Comparison of ENCODE assay signal across 15 cellular contexts in genomic region chr6:107118976-107119375, GRCh38. TPM values are rescaled to one million over a fixed set of nuclear protein-coding genes. Genes with fewer than 3 reads are reported as not detected.
DNase-seq lines count a peak whose midpoint lies in the region; ATAC-seq, FAIRE-seq and TF ChIP-seq lines count a peak whose summit lies in the region.
"Had no signal": no experiment of that assay in that cellular context is flagged by ENCODE, and none has a peak within 500 bp of the region (broad histone marks: within the 10 kb centered on the region; RNA-seq: fewer than 3 reads in every experiment).

No MANE protein-coding gene starts in this region.

- no peak overlapping the region for H3K27ac ChIP-seq in H9 (ENCODE audit: insufficient read length, low read depth, low read length)
- peak overlapping the region; percentile 14; the same call in 1 of the 2 replicates for H3K27ac ChIP-seq in H1 (ENCODE audit: low read depth, low read length)
- H3K27ac ChIP-seq in substantia nigra (ENCODE audit: low read depth, low read length, poor library complexity, severe bottlenecking), result no peak overlapping the region
- H3K27ac ChIP-seq: ascending aorta had no signal

- H2AK5ac ChIP-seq in H9 (ENCODE audit: insufficient read length, low read length), result no peak overlapping the region
- H2AK5ac ChIP-seq in H1 (ENCODE audit: low read depth, low read length), result peak overlapping the region; percentile 7; the same call in 1 of the 2 replicates

- H3K23ac ChIP-seq in H9 (ENCODE audit: insufficient read length, low read depth, low read length) (no peak overlapping the region), H1 (ENCODE audit: insufficient read length) (no peak overlapping the region)

- H3K27me3 Mint-ChIP-seq in H9 (ENCODE audit: low read depth), result no peaks in the 10 kb centered on the region

- H3K14ac ChIP-seq in H9 (ENCODE audit: insufficient read depth, low read length), result no peak overlapping the region
- no peak overlapping the region for H3K14ac ChIP-seq in H1 (ENCODE audit: insufficient read length)

- H3K4me2 ChIP-seq in H9 (ENCODE audit: insufficient read depth, insufficient read length, low read length) (no peak overlapping the region), H1 (ENCODE audit: insufficient read depth in 1 of 2, low read depth in 2 of 2, low read length in 2 of 2) (no peak overlapping the region)

- H3K9ac ChIP-seq in H9 (ENCODE audit: extremely low read depth, insufficient read length, low read length) (no peak overlapping the region), H1 (replicated peaks in 1 of 4; ENCODE audit: extremely low read depth in 1 of 4, low read depth in 3 of 4, low read length in 3 of 4) (no peak overlapping the region; a peak in 1 of 7 replicates)

- H3K4ac ChIP-seq in H9 (ENCODE audit: low read depth, low read length) (no peak overlapping the region), H1 (replicated peaks; ENCODE audit: insufficient read length, low read depth, low read length) (no peak overlapping the region)

- POLR2A ChIA-PET in H1 (lab: Charles Lee; ENCODE audit: partially characterized antibody), result interaction anchor here (0.7 to 5.2 kb wide), 4 partner anchors 12 to 59 kb away, joined by 3 to 53 read pairs (median 3); no protein-coding TSS in a partner anchor

- H2BK5ac ChIP-seq in H9 (ENCODE audit: insufficient read length, low read length) (no peak overlapping the region), H1 (ENCODE audit: low read depth, low read length) (peak overlapping the region; percentile 88; the same call in 1 of the 2 replicates)

- no peaks in the 10 kb centered on the region; a peak in 1 of 7 replicates for H3K36me3 Mint-ChIP-seq in H9 (ENCODE audit: insufficient read depth in 1 of 3, low read depth in 3 of 3)

- no peak for TF ChIP-seq POLR2A in H1 (IDR thresholded peaks at IDR 0.05; ENCODE audit: control extremely low read depth in 1 of 2, low read depth in 2 of 2, low read length in 2 of 2)

- CTCF ChIA-PET in H1 (lab: Charles Lee; ENCODE audit: partially characterized antibody), result interaction anchor here (0.6 to 1.3 kb wide), 4 partner anchors 13 to 1289 kb away, joined by 3 to 7 read pairs (median 3); no protein-coding TSS in a partner anchor

- no peaks in the 10 kb centered on the region for H3K9me3 Mint-ChIP-seq in H9
- H3K9me3 Mint-ChIP-seq: CD8-positive, alpha-beta T cell had no signal

- H3K4me3 Mint-ChIP-seq in H9, result no peak overlapping the region
- H3K4me3 Mint-ChIP-seq: CD8-positive, alpha-beta T cell had no signal

- H3K9me3 ChIP-seq in H9 (ENCODE audit: control insufficient read depth, low read depth, low read length), result no peaks in the 10 kb centered on the region
- no peaks in the 10 kb centered on the region for H3K9me3 ChIP-seq in H1 (ENCODE audit: insufficient read depth in 2 of 2, low read depth in 1 of 2, low read length in 1 of 2)
- H3K9me3 ChIP-seq: ascending aorta had no signal

- no peak overlapping the region for H2BK12ac ChIP-seq in H9 (ENCODE audit: insufficient read length, low read depth, low read length)
- peak overlapping the region; percentile 90 for H2BK12ac ChIP-seq in H1 (ENCODE audit: low read depth, low read length)

- TF ChIP-seq EP300 in H1 (IDR thresholded peaks at IDR 0.05; ENCODE audit: borderline replicate concordance in 1 of 2, low read depth in 2 of 2, low read length in 2 of 2), result no peak

- no peak overlapping the region for H3T11ph ChIP-seq in H9 (ENCODE audit: low read length)

- H3K56ac ChIP-seq in H9 (ENCODE audit: insufficient read length, low read depth, low read length) (no peak overlapping the region), H1 (replicated peaks; ENCODE audit: insufficient read length, low read depth, low read length) (no peak overlapping the region)

- H2BK15ac ChIP-seq in H9 (ENCODE audit: low read depth, low read length) (no peak overlapping the region), H1 (ENCODE audit: low read length) (no peak overlapping the region)

- peak overlapping the region; percentile 92 to 98 (median 94) for H3K27ac Mint-ChIP-seq in H9
- H3K27ac Mint-ChIP-seq: CD8-positive, alpha-beta T cell had no signal

- H3K23me2 ChIP-seq in H9 (ENCODE audit: insufficient read length, low read depth, low read length, poor library complexity, severe bottlenecking) (peaks cover 7% of the 10 kb centered on the region), H1 (ENCODE audit: low read depth, low read length) (peaks cover 8% of the 10 kb centered on the region)

- H3K27me3 ChIP-seq in H9 (ENCODE audit: insufficient read depth, low read length) (no peaks in the 10 kb centered on the region), H1 (replicated peaks in 1 of 4; ENCODE audit: control insufficient read depth in 3 of 4, extremely low read depth in 1 of 4, insufficient read depth in 3 of 4, low read length in 3 of 4) (no peaks in the 10 kb centered on the region)
- H3K27me3 ChIP-seq: ascending aorta had no signal

- H2BK20ac ChIP-seq in H9 (ENCODE audit: low read depth, low read length, poor library complexity, severe bottlenecking) (no peak overlapping the region), H1 (ENCODE audit: low read length) (peak overlapping the region; percentile 94)

- no peak overlapping the region for H2AFZ ChIP-seq in H9 (ENCODE audit: low read length)
- H2AFZ ChIP-seq in H1 (ENCODE audit: low read length), result no peak overlapping the region

- H3K4me1 Mint-ChIP-seq in H9, result peaks cover 36 to 42% of the 10 kb centered on the region in 2 experiments

- peaks cover 3% of the 10 kb centered on the region; the same call in 1 of the 2 replicates for H3K4me1 ChIP-seq in H9 (ENCODE audit: insufficient read depth, low read length)
- peaks cover 6 to 12% (median 10%) of the 10 kb centered on the region in 4 experiments for H3K4me1 ChIP-seq in H1 (replicated peaks in 1 of 4; ENCODE audit: control insufficient read depth in 3 of 4, insufficient read depth in 4 of 4, low read length in 3 of 4)

- peak; percentile 26 for DNase-seq in NCI-H2029 (lab: John Stamatoyannopoulos, UW)
- no peak for DNase-seq in NCI-H2029 treated with DMSO at 0.1 percent for 48 hours (lab: John Stamatoyannopoulos, UW)
- DNase-seq in H9, result no peak
- peak; percentile 37 for DNase-seq in NCI-H1092 (lab: John Stamatoyannopoulos, UW)
- no peak for DNase-seq in H1 (ENCODE audit: low read depth in 1 of 2, low spot score in 2 of 2)
- DNase-seq in substantia nigra (lab: John Stamatoyannopoulos, UW), result no peak
- DNase-seq in hypothalamus (lab: John Stamatoyannopoulos, UW), result no peak
- DNase-seq: activated gamma-delta T cell; CD8-positive, alpha-beta T cell; erythroblast; kidney; NCI-H1694; stimulated activated naive CD4-positive, alpha-beta T cell treated with Interleukin-2 at 50 U/mL for 16 hours had no signal

- WGBS in H9 (ENCODE audit: extremely low coverage, insufficient read length, low lambda C conversion rate), result no CpG with 5 or more reads among the region's 2 CpGs
- 60% methylated on average over 2 of the region's 2 CpGs; no CpG with 5 or more reads in 1 of the 2 experiments for WGBS in H1 (ENCODE audit: extremely low coverage in 1 of 2, insufficient coverage in 1 of 2, insufficient read length in 1 of 2, insufficient replicate concordance in 2 of 2, low coverage in 1 of 2, low lambda C conversion rate in 2 of 2, missing lambda C conversion rate in 1 of 2), 2 experiments

- no peak for TF ChIP-seq CTCF in H9 (conservative IDR thresholded peaks at IDR 0.05)
- no peak for TF ChIP-seq CTCF in H1 (IDR thresholded peaks at IDR 0.05; ENCODE audit: control extremely low read depth in 1 of 3, insufficient read depth in 1 of 3, low read depth in 1 of 3, low read length in 3 of 3)

- H4K91ac ChIP-seq in H9 (ENCODE audit: insufficient read length, low read depth, low read length), result no peak overlapping the region
- H4K91ac ChIP-seq in H1 (replicated peaks; ENCODE audit: insufficient read length, low read length), result peak overlapping the region; percentile 96

- TF ChIP-seq RAD21 in H1 (IDR thresholded peaks at IDR 0.05 in 1 of 2, conservative IDR thresholded peaks at IDR 0.05 in 1 of 2; ENCODE audit: low read depth in 2 of 2, low read length in 2 of 2), result peak in 1 of 2 experiments; percentile 20; a peak in 1 of 4 replicates

- FAIRE-seq in H1 (lab: Jason Lieb, UNC), result no peak
- FAIRE-seq: kidney had no signal

- no peaks in the 10 kb centered on the region for H3K36me3 ChIP-seq in H1 (ENCODE audit: control insufficient read depth in 2 of 4, insufficient read depth in 4 of 4, low read length in 3 of 4)
- H3K36me3 ChIP-seq: ascending aorta had no signal

- H3K79me1 ChIP-seq in H9 (ENCODE audit: insufficient read depth, low read depth, low read length, poor library complexity, severe bottlenecking) (no peaks in the 10 kb centered on the region), H1 (ENCODE audit: low read depth, low read length) (no peaks in the 10 kb centered on the region)

- no peak overlapping the region for H3K18ac ChIP-seq in H9 (ENCODE audit: insufficient read length, low read depth, low read length)
- H3K18ac ChIP-seq in H1 (ENCODE audit: extremely low read depth, low read length), result peak overlapping the region; percentile 80

- no peak overlapping the region for H4K8ac ChIP-seq in H9 (replicated peaks; ENCODE audit: insufficient read length, low read depth, low read length)
- no peak overlapping the region for H4K8ac ChIP-seq in H1 (ENCODE audit: extremely low read depth, insufficient read depth, low read length)

- H4K5ac ChIP-seq in H9 (ENCODE audit: insufficient read length, low read depth, low read length) (no peak overlapping the region), H1 (ENCODE audit: insufficient read length, low read depth, low read length) (peak overlapping the region; percentile 95)

- H3K4me3 ChIP-seq in H1 (ENCODE audit: extremely low read depth in 1 of 4, insufficient read depth in 2 of 4, low read depth in 3 of 4, low read length in 4 of 4), result no peak overlapping the region
- H3K4me3 ChIP-seq: ascending aorta had no signal

- no peaks in the 10 kb centered on the region for H3K79me2 ChIP-seq in H9 (ENCODE audit: insufficient read depth, low read length)
- peaks cover 0 to 1% of the 10 kb centered on the region in 2 experiments; a peak in 2 of 4 replicates for H3K79me2 ChIP-seq in H1 (ENCODE audit: control insufficient read depth in 1 of 2, insufficient read depth in 2 of 2, low read length in 2 of 2)

- no peak for ATAC-seq in HG03457 (IDR thresholded peaks at IDR 0.05; ENCODE audit: unreplicated experiment)
- ATAC-seq: CD8-positive, alpha-beta T cell had no signal

- H4K20me1 ChIP-seq in H9 (ENCODE audit: control insufficient read depth, insufficient read depth, insufficient read length) (no peaks in the 10 kb centered on the region), H1 (replicated peaks in 1 of 2; ENCODE audit: control insufficient read depth in 1 of 2, insufficient read depth in 2 of 2, low read length in 2 of 2) (no peaks in the 10 kb centered on the region)

- H2BK120ac ChIP-seq in H9 (ENCODE audit: low read depth, low read length, poor library complexity, severe bottlenecking) (no peak overlapping the region), H1 (replicated peaks; ENCODE audit: low read depth, low read length) (peak overlapping the region; percentile 25)

RNA-seq across cellular contexts. Expression of gene BEND3, which starts 3.7 kb away (rescaled TPM):
- 70.2 and 72.1 TPM in 2 replicates for total RNA-seq in H9 (2021)
- total RNA-seq in H1 (2021; fragmentation: NEBNext Ultra II Directional; extraction: Animal tissue kit (Norgen Biotek cat#: 25700)), result 38.8 and 40.8 TPM in 2 replicates
- polyA plus RNA-seq in H1 (2011; rRNA removed), result 25.2 and 26.2 TPM in 2 replicates
- 21.1 TPM for polyA plus RNA-seq in H1 (2011; cell fraction: cytosol; rRNA removed)
- polyA plus RNA-seq in H1 (2011; cell fraction: nucleus; rRNA removed), result 48.4 TPM
- 22.5 to 25.1 TPM (median 23.6 TPM) in 4 replicates for polyA plus RNA-seq in H1 (2012, experiment 1 of 2)
- polyA plus RNA-seq in H1 (2012, experiment 2 of 2), result 15.4 TPM
- 17.8 TPM for polyA plus RNA-seq in H1 (2013, experiment 1 of 2)
- 16.3 TPM for polyA plus RNA-seq in H1 (2013, experiment 2 of 2)
- polyA minus RNA-seq in H1 (2011; rRNA and poly(A)+ RNA removed), result 42.9 and 43.2 TPM in 2 replicates
- 38.0 TPM for polyA minus RNA-seq in H1 (2011; cell fraction: cytosol; rRNA and poly(A)+ RNA removed)
- polyA minus RNA-seq in H1 (2011; cell fraction: nucleus; rRNA and poly(A)+ RNA removed), result 31.0 TPM

Comparison
In these comparisons a context has a peak if more than half of its experiments do, and no peak if none do; other contexts are left out.
1. DNase-seq: peak in NCI-H2029 (single experiment) and NCI-H1092 (single experiment); none in NCI-H2029 treated with DMSO at 0.1 percent for 48 hours (single experiment), H9 (single experiment), H1 (0 of 2), substantia nigra (0 of 49) and hypothalamus (0 of 51).